32 cellular contexts compared by ENCODE assay signal in the genomic region with DNA sequence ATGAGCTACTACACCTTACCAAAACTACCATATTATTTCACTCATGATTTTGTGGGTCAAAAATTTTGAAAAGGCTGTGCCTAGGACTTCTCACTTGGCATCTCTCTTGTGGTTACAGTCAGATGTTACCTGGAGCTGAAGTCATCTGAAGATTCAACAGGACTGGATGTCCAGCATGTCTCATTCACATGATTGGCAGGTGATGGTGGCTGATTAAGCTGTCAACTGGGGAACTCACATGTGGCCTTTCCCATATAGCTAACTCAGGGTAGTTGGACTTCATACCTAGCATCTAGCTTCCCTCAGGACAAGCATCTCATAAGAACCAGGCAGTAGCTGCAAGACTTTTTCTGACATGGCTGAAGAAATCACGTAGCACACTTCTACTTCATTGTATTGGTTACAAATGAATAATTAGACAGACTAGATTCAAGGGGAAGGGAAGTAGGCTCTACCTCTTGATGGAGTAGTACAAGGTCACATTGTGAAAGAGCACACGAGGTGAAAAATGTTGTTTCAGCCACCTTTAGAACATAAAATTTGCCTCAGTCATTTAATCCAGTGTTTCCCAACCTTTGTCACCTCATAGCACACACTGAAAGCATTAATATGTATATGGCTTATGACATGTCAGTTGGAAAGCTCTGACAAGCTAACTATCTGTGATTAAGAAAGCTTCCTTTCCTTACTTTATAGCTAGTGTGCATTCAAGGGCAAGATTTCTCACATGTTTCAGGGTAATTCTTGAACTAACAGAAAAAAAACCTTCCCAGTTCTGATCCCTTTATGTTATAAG.
"Had no signal": no experiment of that assay in that cellular context is flagged by ENCODE, and none has a peak within 500 bp of the region (broad histone marks: within the 10 kb centered on the region; RNA-seq: fewer than 3 reads in every experiment).

No MANE protein-coding gene starts in this region.

- H3K4me1 Mint-ChIP-seq: activated naive CD4-positive, alpha-beta T cell treated with anti-CD3 and anti-CD28 coated beads, Interleukin-2, amount 50 U/mL, for 24 hours had no signal

- H3K27me3 Mint-ChIP-seq: activated CD4-positive, alpha-beta memory T cell treated with anti-CD3 and anti-CD28 coated beads for 36 hours; activated CD4-positive, alpha-beta T cell treated with anti-CD3 and anti-CD28 coated beads for 36 hours; activated CD4-positive, alpha-beta T cell treated with anti-CD3 and anti-CD28 coated beads, Interleukin-2, amount 10 ng/mL, durations not matched to agents 24 days and 14 days; activated CD8-positive, alpha-beta memory T cell treated with anti-CD3 and anti-CD28 coated beads, Interleukin-2, amount 10 ng/mL, durations not matched to agents 7 days and 5 days; activated naive CD4-positive, alpha-beta T cell treated with anti-CD3 and anti-CD28 coated beads, Interleukin-2, amount 50 U/mL, for 24 hours; activated naive CD8-positive, alpha-beta T cell treated with anti-CD3 and anti-CD28 coated beads for 36 hours; activated naive CD8-positive, alpha-beta T cell treated with anti-CD3 and anti-CD28 coated beads, Interleukin-2, amount 50 U/mL, for 24 hours had no signal

- H3K4me3 Mint-ChIP-seq: activated CD4-positive, alpha-beta memory T cell treated with anti-CD3 and anti-CD28 coated beads for 36 hours; activated CD4-positive, alpha-beta T cell treated with anti-CD3 and anti-CD28 coated beads for 36 hours; activated CD4-positive, alpha-beta T cell treated with anti-CD3 and anti-CD28 coated beads, Interleukin-2, amount 10 ng/mL, durations not matched to agents 24 days and 14 days; activated CD8-positive, alpha-beta memory T cell treated with anti-CD3 and anti-CD28 coated beads, Interleukin-2, amount 10 ng/mL, durations not matched to agents 7 days and 5 days; activated CD8-positive, alpha-beta T cell treated with anti-CD3 and anti-CD28 coated beads, Interleukin-2, amount 10 ng/mL, durations not matched to agents 7 days and 5 days; activated naive CD4-positive, alpha-beta T cell treated with anti-CD3 and anti-CD28 coated beads for 36 hours; activated naive CD4-positive, alpha-beta T cell treated with anti-CD3 and anti-CD28 coated beads, Interleukin-2, amount 50 U/mL, for 24 hours; activated naive CD8-positive, alpha-beta T cell treated with anti-CD3 and anti-CD28 coated beads for 36 hours; activated naive CD8-positive, alpha-beta T cell treated with anti-CD3 and anti-CD28 coated beads, Interleukin-2, amount 50 U/mL, for 24 hours; activated T-helper 1 cell treated with anti-CD3 and anti-CD28 coated beads, Interleukin-12 subunit alpha, Interleukin-12 subunit beta, Interleukin-2, Interleukin-4 antibody, amounts not matched to agents 30 ng/mL and 10 ng/mL and 1 ng/mL, durations not matched to agents 14 hours and 24 hours and 36 hours; effector memory CD8-positive, alpha-beta T cell had no signal

- H3K9me3 Mint-ChIP-seq: effector memory CD8-positive, alpha-beta T cell had no signal

- H3K27ac Mint-ChIP-seq: activated CD4-positive, alpha-beta memory T cell treated with anti-CD3 and anti-CD28 coated beads for 36 hours; activated CD4-positive, alpha-beta T cell treated with anti-CD3 and anti-CD28 coated beads for 36 hours; activated CD4-positive, alpha-beta T cell treated with anti-CD3 and anti-CD28 coated beads, Interleukin-2, amount 10 ng/mL, durations not matched to agents 24 days and 14 days; activated CD8-positive, alpha-beta memory T cell treated with anti-CD3 and anti-CD28 coated beads, Interleukin-2, amount 10 ng/mL, durations not matched to agents 7 days and 5 days; activated CD8-positive, alpha-beta T cell treated with anti-CD3 and anti-CD28 coated beads, Interleukin-2, amount 10 ng/mL, durations not matched to agents 7 days and 5 days; activated naive CD4-positive, alpha-beta T cell treated with anti-CD3 and anti-CD28 coated beads for 36 hours; activated naive CD4-positive, alpha-beta T cell treated with anti-CD3 and anti-CD28 coated beads, Interleukin-2, amount 50 U/mL, for 24 hours; activated naive CD8-positive, alpha-beta T cell treated with anti-CD3 and anti-CD28 coated beads for 36 hours; activated naive CD8-positive, alpha-beta T cell treated with anti-CD3 and anti-CD28 coated beads, Interleukin-2, amount 50 U/mL, for 24 hours; activated T-helper 1 cell treated with anti-CD3 and anti-CD28 coated beads, Interleukin-12 subunit alpha, Interleukin-12 subunit beta, Interleukin-2, Interleukin-4 antibody, amounts not matched to agents 30 ng/mL and 10 ng/mL and 1 ng/mL, durations not matched to agents 14 hours and 24 hours and 36 hours; activated T-helper 2 cell treated with anti-CD3 and anti-CD28 coated beads, Interferon-gamma antibody, Interleukin-2, Interleukin-4, amounts not matched to agents 10 μg/mL and 5 μg/mL and 100 μg/mL, durations not matched to agents 14 hours and 24 hours and 36 hours; effector memory CD8-positive, alpha-beta T cell had no signal

- H3K27me3 ChIP-seq: adrenal gland, body of pancreas had no signal

- FAIRE-seq: colon, endothelial cell of umbilical vein, frontal cortex had no signal

- H3K36me3 ChIP-seq: adrenal gland, esophagus squamous epithelium had no signal

- H3K4me3 ChIP-seq: adrenal gland, body of pancreas, esophagus squamous epithelium had no signal

- DNase-seq: activated CD4-positive, alpha-beta memory T cell treated with anti-CD3 and anti-CD28 coated beads for 36 hours; activated CD4-positive, alpha-beta T cell treated with anti-CD3 and anti-CD28 coated beads for 36 hours; activated CD4-positive, alpha-beta T cell treated with anti-CD3 and anti-CD28 coated beads, Interleukin-2, amount 10 ng/mL, durations not matched to agents 24 days and 14 days; activated CD4-positive, CD25-positive, alpha-beta regulatory T cell; activated CD4-positive, CD25-positive, alpha-beta regulatory T cell treated with anti-CD3 and anti-CD28 coated beads, Interleukin-2, amount 50 U/mL, for 72 hours; activated CD8-positive, alpha-beta memory T cell treated with anti-CD3 and anti-CD28 coated beads, Interleukin-2, amount 10 ng/mL, durations not matched to agents 7 days and 5 days; activated CD8-positive, alpha-beta memory T cell treated with anti-CD3 and anti-CD28 coated beads, Interleukin-2, amount 50 U/mL, for 4 hours; activated CD8-positive, alpha-beta T cell treated with anti-CD3 and anti-CD28 coated beads, Interleukin-2, amount 10 ng/mL, durations not matched to agents 7 days and 5 days; activated effector memory CD4-positive, alpha-beta T cell treated with anti-CD3 and anti-CD28 coated beads, Interleukin-2, amount 50 U/mL, for 16 hours; activated naive CD4-positive, alpha-beta T cell treated with anti-CD3 and anti-CD28 coated beads for 36 hours; activated naive CD8-positive, alpha-beta T cell treated with anti-CD3 and anti-CD28 coated beads for 36 hours; activated naive CD8-positive, alpha-beta T cell treated with anti-CD3 and anti-CD28 coated beads, Interleukin-2, amount 50 U/mL, for 24 hours; activated T-cell treated with anti-CD3 and anti-CD28 coated beads, Interleukin-2, amount 50 U/mL, for 1 hour; activated T-cell treated with anti-CD3 and anti-CD28 coated beads, Interleukin-2, amount 50 U/mL, for 48 hours; adrenal gland; amygdala; aorta; caudate nucleus; cortex of kidney; effector CD4-positive, alpha-beta T cell; effector memory CD8-positive, alpha-beta T cell; esophagus squamous epithelium; head of caudate nucleus; T-helper 2 cell had no signal

- H3K9me3 ChIP-seq: adrenal gland, body of pancreas had no signal

- H3K4me1 ChIP-seq: adrenal gland, esophagus squamous epithelium had no signal

- H3K27ac ChIP-seq: adrenal gland, epithelial cell of prostate, esophagus squamous epithelium had no signal
